16 cellular contexts compared by ENCODE assay signal in the genomic region with DNA sequence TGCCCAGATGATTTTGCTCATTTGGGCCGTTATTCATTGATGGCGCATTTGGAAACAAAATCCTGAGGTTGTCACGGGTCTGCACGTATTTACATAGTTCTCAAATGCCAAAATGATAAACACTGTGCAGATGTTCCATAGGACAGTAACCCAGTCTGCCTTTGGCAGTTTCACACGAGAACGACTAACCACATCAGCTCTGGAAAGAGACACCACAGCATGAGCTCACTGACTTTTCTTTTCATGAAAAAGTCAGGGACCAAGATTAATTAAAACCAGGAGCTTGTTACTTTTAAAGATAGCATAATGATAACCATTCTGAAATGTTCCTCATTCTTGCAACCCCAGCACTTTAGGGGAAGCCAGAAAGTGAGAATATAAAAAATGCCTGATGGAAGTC.
A peak's percentile ranks its signal among the peaks of the same experiment; 100 is the strongest.
DNase-seq lines count a peak whose midpoint lies in the region; ATAC-seq and TF ChIP-seq lines count a peak whose summit lies in the region.
"Had no signal": no experiment of that assay in that cellular context is flagged by ENCODE, and none has a peak within 500 bp of the region (broad histone marks: within the 10 kb centered on the region; RNA-seq: fewer than 3 reads in every experiment).

No MANE protein-coding gene starts in this region.

- no peaks in the 10 kb centered on the region for H3K4me1 ChIP-seq in mesenchymal stem cell (ENCODE audit: control insufficient read depth, insufficient read depth, low read depth, low read length)
- H3K4me1 ChIP-seq: tibial artery had no signal

- no peak overlapping the region for H3K14ac ChIP-seq in mesenchymal stem cell (ENCODE audit: low read length in 2 of 2)

- no peak overlapping the region for H3K4me3 Mint-ChIP-seq in CD14-positive monocyte
- H3K4me3 Mint-ChIP-seq: activated T-helper 17 cell treated with anti-CD3 and anti-CD28 coated beads, Interleukin-2, amount 50 U/mL, for 72 hours had no signal

- intact Hi-C loops in CD14-positive monocyte (cut with micrococcal nuclease), result no loop called here

- H3K27ac ChIP-seq in brain microvascular endothelial cell (no peak overlapping the region), mesenchymal stem cell (ENCODE audit: low read length, poor library complexity, severe bottlenecking) (no peak overlapping the region)
- H3K27ac ChIP-seq: C4-2B, tibial artery had no signal

- H2BK15ac ChIP-seq in mesenchymal stem cell (ENCODE audit: low read depth, poor library complexity, severe bottlenecking), result no peak overlapping the region

- H3K9me3 Mint-ChIP-seq in CD14-positive monocyte, result peaks cover under 1 to 9% (median 3%) of the 10 kb centered on the region in 7 donors
- H3K9me3 Mint-ChIP-seq: activated T-helper 17 cell treated with anti-CD3 and anti-CD28 coated beads, Interleukin-2, amount 50 U/mL, for 72 hours had no signal

- no peak overlapping the region for H2AFZ ChIP-seq in mesenchymal stem cell (ENCODE audit: low read depth, low read length)

- no peak overlapping the region for H2BK12ac ChIP-seq in mesenchymal stem cell (ENCODE audit: low read length in 2 of 2)

- no peaks in the 10 kb centered on the region for H3K79me1 ChIP-seq in mesenchymal stem cell (replicated peaks; ENCODE audit: low read length, poor library complexity, severe bottlenecking)

- 30% methylated on average over 6 of the region's 6 CpGs for WGBS in mesenchymal stem cell

- no peak overlapping the region for H3K4ac ChIP-seq in mesenchymal stem cell (ENCODE audit: low read depth in 1 of 2, low read length in 2 of 2)

- TF ChIP-seq CTCF in AG09319 (IDR thresholded peaks at IDR 0.05; ENCODE audit: low read depth, low read length) (no peak), HFF-Myc (IDR thresholded peaks at IDR 0.05; ENCODE audit: low read depth, low read length, missing control alignments) (no peak), brain microvascular endothelial cell (IDR thresholded peaks at IDR 0.05; ENCODE audit: low read depth, low read length, missing control alignments) (no peak), CD14-positive monocyte (IDR thresholded peaks at IDR 0.05) (no peak)

- no peak for ATAC-seq in GM21423 (IDR thresholded peaks at IDR 0.05; ENCODE audit: unreplicated experiment)
- no peak for ATAC-seq in GM21717 (IDR thresholded peaks at IDR 0.05; ENCODE audit: unreplicated experiment)
- ATAC-seq: activated T-helper 17 cell treated with anti-CD3 and anti-CD28 coated beads, Interleukin-2, amount 50 U/mL, for 72 hours had no signal

- H3K4me3 ChIP-seq in HFF-Myc (replicated peaks; ENCODE audit: low read depth, low read length), result no peak overlapping the region
- H3K4me3 ChIP-seq in brain microvascular endothelial cell (ENCODE audit: low read depth, low read length), result no peak overlapping the region
- no peak overlapping the region for H3K4me3 ChIP-seq in mesenchymal stem cell (ENCODE audit: insufficient read depth in 1 of 2, low read depth in 1 of 2, low read length in 2 of 2)
- H3K4me3 ChIP-seq: tibial artery had no signal

- H3K27ac Mint-ChIP-seq in CD14-positive monocyte, result no peak overlapping the region
- H3K27ac Mint-ChIP-seq: activated T-helper 17 cell treated with anti-CD3 and anti-CD28 coated beads, Interleukin-2, amount 50 U/mL, for 72 hours had no signal

- H3K27me3 ChIP-seq in brain microvascular endothelial cell (replicated peaks) (no peaks in the 10 kb centered on the region), mesenchymal stem cell (ENCODE audit: control insufficient read depth in 1 of 2, insufficient read depth in 1 of 2, low read length in 2 of 2) (no peaks in the 10 kb centered on the region)
- H3K27me3 ChIP-seq: tibial artery had no signal

- H2BK120ac ChIP-seq in mesenchymal stem cell (ENCODE audit: low read depth, low read length), result no peak overlapping the region

- peaks cover 4% of the 10 kb centered on the region for H3K4me1 Mint-ChIP-seq in CD14-positive monocyte
- H3K4me1 Mint-ChIP-seq: activated T-helper 17 cell treated with anti-CD3 and anti-CD28 coated beads, Interleukin-2, amount 50 U/mL, for 72 hours had no signal

- H3K23ac ChIP-seq in mesenchymal stem cell (ENCODE audit: low read length in 2 of 2), result no peak overlapping the region

- no peak overlapping the region for H4K91ac ChIP-seq in mesenchymal stem cell (ENCODE audit: low read length)

- no peak overlapping the region for H2AK5ac ChIP-seq in mesenchymal stem cell (ENCODE audit: low read length, severe bottlenecking)

- H4K8ac ChIP-seq in mesenchymal stem cell (ENCODE audit: low read length), result no peak overlapping the region

- no peak overlapping the region for H3K4me2 ChIP-seq in mesenchymal stem cell (ENCODE audit: low read length, poor library complexity, severe bottlenecking)

- DNase-seq in AG09319 (ENCODE audit: extremely low read depth, low read depth) (peak; percentile 98), HFF-Myc (ENCODE audit: extremely low read depth, low read depth) (peak; percentile 90), brain microvascular endothelial cell (peak; percentile 48), mesenchymal stem cell (peak; percentile 95), CD14-positive monocyte (ENCODE audit: low spot score) (no peak), DMS79 (lab: John Stamatoyannopoulos, UW) (no peak)
- DNase-seq: aorta; H7; NCI-H2029; stimulated activated CD4-positive, alpha-beta T cell treated with anti-CD3 and anti-CD28 coated beads, Interleukin-1b, Interleukin-23, amount 100 ng/mL, for 48 hours; stimulated activated CD8-positive, alpha-beta memory T cell treated with anti-CD3 and anti-CD28 coated beads, Interleukin-4, amount 100 ng/mL, for 48 hours; tibial artery had no signal

- H3K36me3 ChIP-seq in brain microvascular endothelial cell (replicated peaks) (no peaks in the 10 kb centered on the region), mesenchymal stem cell (ENCODE audit: control insufficient read depth in 1 of 2, insufficient read depth in 2 of 2, low read depth in 1 of 2, low read length in 2 of 2) (no peaks in the 10 kb centered on the region)
- H3K36me3 ChIP-seq: tibial artery had no signal

- no peak overlapping the region for H3K18ac ChIP-seq in mesenchymal stem cell (ENCODE audit: low read depth in 1 of 2, low read length in 2 of 2)

- in situ Hi-C loops in brain microvascular endothelial cell (cut with HindIII; ENCODE audit: low pct_ligation_motif_present, low sequenced_read_pairs), result no loop called here

- no peaks in the 10 kb centered on the region for H3K9me3 ChIP-seq in mesenchymal stem cell (ENCODE audit: control insufficient read depth, low read length)
- H3K9me3 ChIP-seq: tibial artery had no signal

- H3K9ac ChIP-seq in mesenchymal stem cell (ENCODE audit: low read length), result peak overlapping the region; percentile 23

- H3K36me3 Mint-ChIP-seq in CD14-positive monocyte, result no peaks in the 10 kb centered on the region

- H2BK5ac ChIP-seq in mesenchymal stem cell (ENCODE audit: low read depth, low read length, poor library complexity, severe bottlenecking), result no peak overlapping the region

- H3K27me3 Mint-ChIP-seq in CD14-positive monocyte (ENCODE audit: low read depth in 3 of 3), result peaks cover 0 to 1% (median 0%) of the 10 kb centered on the region in 3 donors

Comparison
In these comparisons a context has a peak if more than half of its experiments do, and no peak if none do; other contexts are left out.
1. DNase-seq: peak in AG09319 (single experiment), HFF-Myc (single experiment), brain microvascular endothelial cell (single experiment) and mesenchymal stem cell (single experiment); none in CD14-positive monocyte (single experiment) and DMS79 (single experiment).